In the genomic region with DNA sequence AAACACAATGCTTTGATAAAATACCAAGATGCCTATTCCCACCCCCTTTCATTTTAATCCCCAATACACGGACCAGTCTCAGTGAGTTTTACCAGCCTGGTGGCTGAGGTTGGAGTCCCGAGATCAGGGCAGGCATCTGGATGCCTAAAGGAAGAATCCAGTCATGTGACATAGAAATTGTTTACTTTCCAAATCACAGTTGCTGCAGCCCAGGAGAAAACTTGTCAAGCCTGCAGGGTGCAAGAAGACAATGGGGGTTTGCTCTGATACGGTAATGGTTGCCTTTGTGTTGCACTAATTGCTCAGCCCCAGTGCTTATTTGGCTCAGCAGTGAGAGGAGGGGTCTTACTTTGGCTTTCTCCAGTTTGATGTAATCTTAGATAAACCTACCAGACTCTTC, we compare ENCODE assay signal across 14 cellular contexts.
"Had no signal": no experiment of that assay in that cellular context is flagged by ENCODE, and none has a peak within 500 bp of the region (broad histone marks: within the 10 kb centered on the region; RNA-seq: fewer than 3 reads in every experiment).

No MANE protein-coding gene starts in this region.

- H3K9me3 ChIP-seq: esophagus muscularis mucosa, mucosa of descending colon, tibial nerve had no signal

- H3K27ac ChIP-seq: esophagus muscularis mucosa, left ventricle myocardium inferior, tibial nerve had no signal

- H3K27me3 ChIP-seq: esophagus muscularis mucosa, tibial nerve had no signal

- H3K4me3 ChIP-seq: esophagus muscularis mucosa, left ventricle myocardium inferior, mucosa of descending colon, tibial nerve had no signal

- H3K36me3 ChIP-seq: esophagus muscularis mucosa, left ventricle myocardium inferior, tibial nerve had no signal

- DNase-seq: activated CD4-positive, alpha-beta memory T cell treated with anti-CD3 and anti-CD28 coated beads, Interleukin-2, amount 10 ng/mL, durations not matched to agents 7 days and 5 days; activated CD4-positive, alpha-beta T cell treated with anti-CD3 and anti-CD28 coated beads for 4 hours; activated T-cell treated with anti-CD3 and anti-CD28 coated beads, Interleukin-2, amount 50 U/mL, for 24 hours; hippocampal formation; left ventricle myocardium inferior; mucosa of descending colon; naive thymus-derived CD4-positive, alpha-beta T cell; nucleus accumbens; posterior cingulate gyrus; stimulated activated CD4-positive, alpha-beta T cell treated with anti-CD3 and anti-CD28 coated beads, Interleukin-2, amount 100 ng/mL, for 48 hours; substantia nigra; T-helper 2 cell had no signal

- H3K4me1 ChIP-seq: esophagus muscularis mucosa, left ventricle myocardium inferior, tibial nerve had no signal
